Comparison of ENCODE assay signal across 16 cellular contexts in genomic region chr16:56328276-56329022, GRCh38.
"Had no signal": no experiment of that assay in that cellular context is flagged by ENCODE, and none has a peak within 500 bp of the region (broad histone marks: within the 10 kb centered on the region; RNA-seq: fewer than 3 reads in every experiment).

No MANE protein-coding gene starts in this region.

- H3K27ac ChIP-seq: coronary artery, heart left ventricle, ovary, right atrium auricular region, testis, tibial nerve, upper lobe of right lung, vagina had no signal

- H3K27me3 Mint-ChIP-seq: naive thymus-derived CD4-positive, alpha-beta T cell had no signal

- H3K36me3 Mint-ChIP-seq: naive thymus-derived CD4-positive, alpha-beta T cell had no signal

- H3K4me3 Mint-ChIP-seq: naive thymus-derived CD4-positive, alpha-beta T cell had no signal

- DNase-seq: effector CD8-positive, alpha-beta T cell; foreskin melanocyte; heart left ventricle; hippocampal formation; mammary epithelial cell; naive thymus-derived CD4-positive, alpha-beta T cell; ovary; stimulated activated CD4-positive, alpha-beta T cell treated with anti-CD3 and anti-CD28 coated beads, Interleukin-2, amount 100 ng/mL, for 48 hours; stimulated activated naive CD4-positive, alpha-beta T cell treated with Interleukin-2 at 50 U/mL for 16 hours; testis; upper lobe of right lung had no signal

- H3K9me3 Mint-ChIP-seq: naive thymus-derived CD4-positive, alpha-beta T cell had no signal

- H3K27me3 ChIP-seq: heart left ventricle, ovary, right atrium auricular region, testis, tibial nerve, upper lobe of right lung, vagina had no signal

- ATAC-seq: heart left ventricle; left lobe of liver; naive thymus-derived CD4-positive, alpha-beta T cell; upper lobe of right lung had no signal
